ENCODE assay signal across 31 cellular contexts in genomic region chr3:76353683-76354082, GRCh38.
"Had no signal": no experiment of that assay in that cellular context is flagged by ENCODE, and none has a peak within 500 bp of the region (broad histone marks: within the 10 kb centered on the region; RNA-seq: fewer than 3 reads in every experiment).

No MANE protein-coding gene starts in this region.

- ATAC-seq: activated CD8-positive, alpha-beta memory T cell treated with anti-CD3 and anti-CD28 coated beads, Interleukin-2, amount 10 ng/mL, durations not matched to agents 7 days and 5 days; activated T-cell treated with anti-CD3 and anti-CD28 coated beads, Interleukin-2, amount 50 U/mL, for 72 hours; activated T-helper 17 cell treated with anti-CD3 and anti-CD28 coated beads, Interleukin-2, amount 50 U/mL, for 72 hours had no signal

- H3K36me3 Mint-ChIP-seq: activated CD8-positive, alpha-beta memory T cell treated with anti-CD3 and anti-CD28 coated beads, Interleukin-2, amount 10 ng/mL, durations not matched to agents 7 days and 5 days; activated naive CD8-positive, alpha-beta T cell treated with anti-CD3 and anti-CD28 coated beads for 36 hours had no signal

- H3K36me3 ChIP-seq: brain microvascular endothelial cell had no signal

- H3K4me3 Mint-ChIP-seq: activated CD4-positive, alpha-beta memory T cell treated with anti-CD3 and anti-CD28 coated beads, Interleukin-2, amount 10 ng/mL, durations not matched to agents 7 days and 5 days; activated CD8-positive, alpha-beta memory T cell treated with anti-CD3 and anti-CD28 coated beads, Interleukin-2, amount 10 ng/mL, durations not matched to agents 7 days and 5 days; activated naive CD8-positive, alpha-beta T cell treated with anti-CD3 and anti-CD28 coated beads for 36 hours; activated T-cell treated with anti-CD3 and anti-CD28 coated beads, Interleukin-2, amount 50 U/mL, for 72 hours; activated T-helper 17 cell treated with anti-CD3 and anti-CD28 coated beads, Interleukin-2, amount 50 U/mL, for 72 hours had no signal

- H3K27ac ChIP-seq: brain microvascular endothelial cell, VCaP had no signal

- H3K27ac Mint-ChIP-seq: activated CD4-positive, alpha-beta memory T cell treated with anti-CD3 and anti-CD28 coated beads, Interleukin-2, amount 10 ng/mL, durations not matched to agents 7 days and 5 days; activated CD8-positive, alpha-beta memory T cell treated with anti-CD3 and anti-CD28 coated beads, Interleukin-2, amount 10 ng/mL, durations not matched to agents 7 days and 5 days; activated naive CD8-positive, alpha-beta T cell treated with anti-CD3 and anti-CD28 coated beads for 36 hours; activated T-cell treated with anti-CD3 and anti-CD28 coated beads, Interleukin-2, amount 50 U/mL, for 72 hours; activated T-helper 17 cell treated with anti-CD3 and anti-CD28 coated beads, Interleukin-2, amount 50 U/mL, for 72 hours had no signal

- H3K4me1 Mint-ChIP-seq: activated CD4-positive, alpha-beta memory T cell treated with anti-CD3 and anti-CD28 coated beads, Interleukin-2, amount 10 ng/mL, durations not matched to agents 7 days and 5 days; activated CD8-positive, alpha-beta memory T cell treated with anti-CD3 and anti-CD28 coated beads, Interleukin-2, amount 10 ng/mL, durations not matched to agents 7 days and 5 days; activated naive CD8-positive, alpha-beta T cell treated with anti-CD3 and anti-CD28 coated beads for 36 hours; activated T-helper 17 cell treated with anti-CD3 and anti-CD28 coated beads, Interleukin-2, amount 50 U/mL, for 72 hours had no signal

- H3K27me3 ChIP-seq: brain microvascular endothelial cell had no signal

- DNase-seq: activated CD4-positive, alpha-beta memory T cell treated with anti-CD3 and anti-CD28 coated beads, Interleukin-2, amount 10 ng/mL, durations not matched to agents 7 days and 5 days; activated CD4-positive, alpha-beta T cell treated with anti-CD3 and anti-CD28 coated beads for 1 hour; activated CD4-positive, alpha-beta T cell treated with anti-CD3 and anti-CD28 coated beads for 48 hours; activated CD4-positive, CD25-positive, alpha-beta regulatory T cell; activated CD8-positive, alpha-beta memory T cell treated with anti-CD3 and anti-CD28 coated beads for 24 hours; activated CD8-positive, alpha-beta memory T cell treated with anti-CD3 and anti-CD28 coated beads, Interleukin-2, amount 10 ng/mL, durations not matched to agents 7 days and 5 days; activated CD8-positive, alpha-beta memory T cell treated with anti-CD3 and anti-CD28 coated beads, Interleukin-2, amount 50 U/mL, for 48 hours; activated effector memory CD4-positive, alpha-beta T cell treated with anti-CD3 and anti-CD28 coated beads, Interleukin-2, amount 50 U/mL, for 16 hours; activated naive CD4-positive, alpha-beta T cell; activated naive CD4-positive, alpha-beta T cell treated with anti-CD3 and anti-CD28 coated beads, Interleukin-2, amount 50 U/mL, for 16 hours; activated naive CD8-positive, alpha-beta T cell treated with anti-CD3 and anti-CD28 coated beads for 36 hours; activated T-cell treated with anti-CD3 and anti-CD28 coated beads, Interleukin-2, amount 50 U/mL, for 72 hours; amniotic stem cell; aorta; brain microvascular endothelial cell; central memory CD4-positive, alpha-beta T cell; MM.1S; MV-4-11; NCI-H1092; NCI-H1436 treated with DMSO at 0.1 percent for 48 hours; NCI-H1694 treated with DMSO at 0.1 percent for 48 hours; NCI-H2029; NCI-H345; NCI-H524 treated with DMSO at 0.1 percent for 48 hours; Right ventricle myocardium superior; SW 1271; T-helper 1 cell; T-helper 2 cell; T-helper 9 cell had no signal

- H3K27me3 Mint-ChIP-seq: activated CD4-positive, alpha-beta memory T cell treated with anti-CD3 and anti-CD28 coated beads, Interleukin-2, amount 10 ng/mL, durations not matched to agents 7 days and 5 days; activated CD8-positive, alpha-beta memory T cell treated with anti-CD3 and anti-CD28 coated beads, Interleukin-2, amount 10 ng/mL, durations not matched to agents 7 days and 5 days; activated naive CD8-positive, alpha-beta T cell treated with anti-CD3 and anti-CD28 coated beads for 36 hours; activated T-helper 17 cell treated with anti-CD3 and anti-CD28 coated beads, Interleukin-2, amount 50 U/mL, for 72 hours had no signal
